8 cellular contexts compared by ENCODE assay signal in the genomic region with DNA sequence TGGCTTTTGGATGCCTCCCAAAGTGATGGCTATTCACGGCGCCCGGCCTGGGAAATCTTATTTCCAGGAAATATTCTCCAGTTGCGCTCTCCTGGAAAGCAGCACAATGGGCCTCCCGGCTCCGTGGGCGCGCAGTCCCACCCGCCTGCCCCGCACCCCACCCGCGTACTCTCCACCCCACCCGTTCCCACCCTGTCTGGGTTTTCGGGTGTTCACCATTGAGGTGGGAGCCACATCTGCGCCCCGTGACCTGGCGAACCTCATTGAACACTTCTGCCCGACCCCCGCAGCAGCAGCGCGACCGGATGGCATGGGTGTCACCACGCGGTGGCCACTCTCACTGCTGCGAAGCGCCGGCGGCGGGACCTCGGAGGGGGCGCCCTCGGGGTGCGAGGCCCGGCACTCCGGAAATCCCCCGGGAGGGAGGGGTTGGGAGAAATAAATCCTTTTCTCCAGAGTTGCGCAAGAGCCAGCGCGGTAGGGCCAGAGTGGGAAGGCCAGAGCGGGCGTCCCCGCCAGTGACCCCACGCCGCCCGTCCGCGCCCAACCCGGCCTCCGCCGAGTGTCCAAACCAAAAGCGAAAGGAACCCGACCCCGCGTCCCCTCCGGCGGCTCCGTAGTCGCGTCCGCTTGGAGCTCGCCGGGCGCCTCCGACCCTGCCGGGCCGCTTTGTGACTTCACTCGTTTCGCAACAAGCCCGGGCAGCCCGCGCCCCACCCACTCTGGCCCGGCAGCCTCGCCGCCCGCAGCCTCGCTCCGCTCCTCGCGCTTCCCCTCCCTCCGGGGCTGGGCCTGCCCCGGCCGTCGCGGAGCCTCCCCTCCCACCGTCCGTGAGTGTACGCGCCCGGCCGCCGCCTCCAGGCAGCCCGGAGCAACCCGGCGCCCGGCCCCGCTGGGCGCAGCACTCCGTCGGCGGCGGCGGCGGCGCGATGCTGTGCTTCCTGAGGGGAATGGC. TPM values are rescaled to one million over a fixed set of nuclear protein-coding genes. Genes with fewer than 3 reads are reported as not detected.
A peak's percentile ranks its signal among the peaks of the same experiment; 100 is the strongest.
DNase-seq lines count a peak whose midpoint lies in the region; ATAC-seq and TF ChIP-seq lines count a peak whose summit lies in the region.

A gene with protein sequence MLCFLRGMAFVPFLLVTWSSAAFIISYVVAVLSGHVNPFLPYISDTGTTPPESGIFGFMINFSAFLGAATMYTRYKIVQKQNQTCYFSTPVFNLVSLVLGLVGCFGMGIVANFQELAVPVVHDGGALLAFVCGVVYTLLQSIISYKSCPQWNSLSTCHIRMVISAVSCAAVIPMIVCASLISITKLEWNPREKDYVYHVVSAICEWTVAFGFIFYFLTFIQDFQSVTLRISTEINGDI (plus strand): TSS at position 720 of the 955 bp plus-strand sequence. CDS start 210 bp downstream, at position 930.

- H3K4me3 ChIP-seq in NT2/D1 (ENCODE audit: insufficient read length, low read depth) = peak within 1 kb of the TSS; percentile 81
- peak within 1 kb of the TSS; percentile 65 for H3K4me3 ChIP-seq in mucosa of descending colon

- peak within 1 kb of the TSS; percentile 95 to 99 for H3K4me3 Mint-ChIP-seq in CD14-positive monocyte

- no peaks in the 10 kb centered on the region for H3K36me3 ChIP-seq in NT2/D1 (ENCODE audit: insufficient read depth, insufficient read length, low read length)
- no peaks in the 10 kb centered on the region for H3K36me3 ChIP-seq in mucosa of descending colon (ENCODE audit: low read depth)

- peaks cover 0 to 3% (median 0%) of the 10 kb centered on the region in 3 donors for H3K27me3 Mint-ChIP-seq in CD14-positive monocyte (ENCODE audit: low read depth in 3 of 3)

- peaks cover 61% of the 10 kb centered on the region for H3K4me1 Mint-ChIP-seq in CD14-positive monocyte

- H3K9me3 ChIP-seq in NT2/D1 (ENCODE audit: insufficient read depth, low read length) (no peaks in the 10 kb centered on the region), mucosa of descending colon (no peaks in the 10 kb centered on the region)

- peaks cover 0 to 2% (median 0%) of the 10 kb centered on the region in 7 donors for H3K9me3 Mint-ChIP-seq in CD14-positive monocyte

- H3K4me1 ChIP-seq in NT2/D1 (ENCODE audit: insufficient read depth, insufficient read length) = no peaks in the 10 kb centered on the region
- H3K4me1 ChIP-seq in mucosa of descending colon (ENCODE audit: low read depth) = peaks cover 5% of the 10 kb centered on the region

- H3K27me3 ChIP-seq in NT2/D1 (ENCODE audit: insufficient read depth, insufficient read length) = peaks cover 15% of the 10 kb centered on the region

- intact Hi-C loops in CD14-positive monocyte (cut with micrococcal nuclease) = loop anchor here in 1 of 2 donors (5.0 kb wide), 1 partner anchor 35 kb away; no protein-coding TSS in a partner anchor
- intact Hi-C loops in mucosa of descending colon (cut with DNase I, micrococcal nuclease) = no loop called here

- TF ChIP-seq CTCF in CD14-positive monocyte (IDR thresholded peaks at IDR 0.05) (no peak), mucosa of descending colon (IDR thresholded peaks at IDR 0.05) (no peak)

- DNase-seq in CD14-positive monocyte (ENCODE audit: low spot score) = peak; percentile 92
- peak; percentile 60 for DNase-seq in NT2/D1 (ENCODE audit: low read depth, low spot score)
- DNase-seq in activated T-cell treated with anti-CD3 and anti-CD28 coated beads for 48 hours (ENCODE audit: low read depth) = peak; percentile 77
- peak; percentile 54 for DNase-seq in epithelial cell of prostate (ENCODE audit: low read depth, low spot score)
- DNase-seq in mucosa of descending colon = peak; percentile 90 to 94 (median 94)
- peak; percentile 38 to 49 for DNase-seq in stimulated activated CD8-positive, alpha-beta memory T cell treated with anti-CD3 and anti-CD28 coated beads, Interleukin-4, amount 100 ng/mL, for 1 hour (ENCODE audit: low read depth in 2 of 2, low spot score in 1 of 2)

- H3K27ac Mint-ChIP-seq in CD14-positive monocyte = peak within 1 kb of the TSS; percentile 95 to 99 (median 98)

- peak within 1 kb of the TSS; percentile 91 for H3K9ac ChIP-seq in NT2/D1 (ENCODE audit: insufficient read length, low read depth)

- peaks cover 14 to 15% of the 10 kb centered on the region in 2 donors for H3K36me3 Mint-ChIP-seq in CD14-positive monocyte

- ATAC-seq in GM19035 (IDR thresholded peaks at IDR 0.05; ENCODE audit: unreplicated experiment) (peak; percentile 86), HG03280 (IDR thresholded peaks at IDR 0.05; ENCODE audit: unreplicated experiment) (peak; percentile 91), mucosa of descending colon (peak; percentile 95)

- peak within 1 kb of the TSS; percentile 83 for H3K27ac ChIP-seq in epithelial cell of prostate

RNA-seq across cellular contexts. Expression of the gene that starts here (rescaled TPM):
- 10 to 100 TPM; 43.0 to 49.7 TPM for polyA plus RNA-seq in CD14-positive monocyte
- total RNA-seq in mucosa of descending colon = 10 to 100 TPM in 2 of 3 donors, 1 to 10 TPM in 1; 4.3 to 25.2 (median 10.1) TPM

Comparison
In these comparisons a context has a peak if more than half of its experiments do, and no peak if none do; other contexts are left out.
1. Peak in every context shown above with its lines: DNase-seq, ATAC-seq, H3K4me3 ChIP-seq and H3K27ac ChIP-seq.
2. DNase-seq: peak in every context shown above with its lines; median percentile 94 in mucosa of descending colon; 92 in CD14-positive monocyte; 77 in activated T-cell treated with anti-CD3 and anti-CD28 coated beads for 48 hours; 60 in NT2/D1; 54 in epithelial cell of prostate; 44 in stimulated activated CD8-positive, alpha-beta memory T cell treated with anti-CD3 and anti-CD28 coated beads, Interleukin-4, amount 100 ng/mL, for 1 hour.